In the genomic region with DNA sequence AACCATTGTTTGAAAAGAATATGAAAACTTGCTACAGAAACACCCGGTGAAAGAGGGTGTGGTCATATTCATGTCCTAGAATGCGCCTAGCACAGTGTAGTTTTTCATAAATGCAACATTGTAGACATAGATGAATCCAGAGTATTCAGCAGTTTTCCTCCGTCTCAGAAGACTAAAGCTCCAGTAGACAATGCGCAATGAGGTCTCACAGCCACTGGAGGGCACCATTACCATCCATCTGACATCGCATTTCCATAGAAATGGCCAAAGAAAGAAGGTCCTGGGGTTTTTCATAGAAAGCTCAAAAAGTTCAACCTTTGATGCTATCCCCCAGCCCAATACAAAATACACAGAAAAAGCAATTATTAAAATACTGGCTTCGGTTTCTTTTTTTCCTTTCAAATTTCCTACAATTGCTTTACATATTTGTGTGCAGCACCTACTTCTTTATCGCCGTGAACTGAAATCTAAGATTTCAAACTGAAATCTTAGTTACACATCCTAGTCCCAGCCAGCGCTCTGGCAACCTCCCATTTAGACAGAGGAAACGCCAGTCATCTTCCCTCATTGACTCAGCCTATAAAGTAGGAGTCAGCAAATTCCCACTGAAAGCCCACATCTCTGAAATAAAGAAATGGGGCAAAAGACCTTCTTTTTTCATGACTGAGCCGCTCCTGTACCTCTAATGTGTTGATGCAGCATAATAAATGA, we compare ENCODE assay signal across 9 cellular contexts. TPM values are rescaled to one million over a fixed set of nuclear protein-coding genes. Genes with fewer than 3 reads are reported as not detected.
DNase-seq lines count a peak whose midpoint lies in the region; ATAC-seq, FAIRE-seq and TF ChIP-seq lines count a peak whose summit lies in the region.
"Had no signal": no experiment of that assay in that cellular context is flagged by ENCODE, and none has a peak within 500 bp of the region (broad histone marks: within the 10 kb centered on the region; RNA-seq: fewer than 3 reads in every experiment).

No MANE protein-coding gene starts in this region.

- intact Hi-C loops in esophagus squamous epithelium (cut with DNase I), result loop anchor here (10.0 kb wide), 1 partner anchor 150 kb away; no protein-coding TSS in a partner anchor

- peak; percentile 16 to 61 (median 36) for DNase-seq in CD8-positive, alpha-beta memory T cell
- peak; percentile 81 for DNase-seq in NCI-H82 (lab: John Stamatoyannopoulos, UW)
- peak; percentile 55 for DNase-seq in activated T-cell treated with anti-CD3 and anti-CD28 coated beads for 4 hours
- DNase-seq in esophagus squamous epithelium (lab: John Stamatoyannopoulos, UW), result no peak
- peak; percentile 63 for DNase-seq in nephron progenitor cell
- DNase-seq in urothelium cell line (ENCODE audit: low spot score), result peak; percentile 76

- H3K36me3 Mint-ChIP-seq in CD8-positive, alpha-beta memory T cell, result peaks cover 0 to 5% (median 0%) of the 10 kb centered on the region in 3 donors
- peaks cover 8% of the 10 kb centered on the region for H3K36me3 Mint-ChIP-seq in nephron progenitor cell (ENCODE audit: low read depth)

- peaks cover 11 to 23% (median 21%) of the 10 kb centered on the region in 3 donors for H3K4me1 Mint-ChIP-seq in CD8-positive, alpha-beta memory T cell
- peaks cover 40% of the 10 kb centered on the region for H3K4me1 Mint-ChIP-seq in nephron progenitor cell

- H3K4me3 ChIP-seq in CD8-positive, alpha-beta memory T cell (ENCODE audit: low read length), result no peak overlapping the region
- H3K4me3 ChIP-seq in HEK293 (ENCODE audit: low read depth, low read length) (no peak overlapping the region), esophagus squamous epithelium (no peak overlapping the region)

- peak overlapping the region in 1 of 8 donors; percentile 29 for H3K27ac Mint-ChIP-seq in CD8-positive, alpha-beta memory T cell
- no peak overlapping the region for H3K27ac Mint-ChIP-seq in nephron progenitor cell

- peaks cover 0 to 12% of the 10 kb centered on the region in 2 donors for H3K27me3 Mint-ChIP-seq in CD8-positive, alpha-beta memory T cell
- H3K27me3 Mint-ChIP-seq in nephron progenitor cell (ENCODE audit: low read depth, poor library complexity), result peaks cover 9% of the 10 kb centered on the region

- no peaks in the 10 kb centered on the region for H3K9me3 ChIP-seq in CD8-positive, alpha-beta memory T cell (ENCODE audit: low read length)
- H3K9me3 ChIP-seq in HEK293 (ENCODE audit: control insufficient read depth, insufficient read depth, low read depth, low read length) (no peaks in the 10 kb centered on the region), esophagus squamous epithelium (no peaks in the 10 kb centered on the region)

- peak; percentile 60 for TF ChIP-seq CTCF in HEK293 (tag by site-specific recombination; IDR thresholded peaks at IDR 0.05)
- TF ChIP-seq CTCF in esophagus squamous epithelium (IDR thresholded peaks at IDR 0.05), result peak; percentile 66 to 89 (median 81)
- TF ChIP-seq CTCF in nephron progenitor cell (IDR thresholded peaks at IDR 0.05), result peak; percentile 81

- POLR2A ChIA-PET in CD8-positive, alpha-beta memory T cell (lab: Charles Lee), result no interaction called here
- POLR2A ChIA-PET in HEK293 (lab: Yijun Ruan, JAX), result interaction anchor here (0.9 to 1.1 kb wide), 2 partner anchors 98 to 485 kb away, joined by 3 to 4 read pairs; a partner anchor contains a TSS

- no peaks in the 10 kb centered on the region for H3K9me3 Mint-ChIP-seq in CD8-positive, alpha-beta memory T cell
- H3K9me3 Mint-ChIP-seq in nephron progenitor cell, result no peaks in the 10 kb centered on the region

- FAIRE-seq in urothelium cell line (lab: Jason Lieb, UNC), result no peak
- FAIRE-seq: TTC549 had no signal

- no peaks in the 10 kb centered on the region for H3K36me3 ChIP-seq in CD8-positive, alpha-beta memory T cell (ENCODE audit: insufficient read depth, low read length)
- H3K36me3 ChIP-seq in HEK293 (ENCODE audit: control insufficient read depth in 2 of 2, insufficient read depth in 1 of 2, low read length in 2 of 2) (peaks cover 0 to 28% of the 10 kb centered on the region in 2 experiments; a peak in 1 of 3 replicates), esophagus squamous epithelium (peaks cover 0 to 53% (median 3%) of the 10 kb centered on the region in 3 donors)

- H3K27ac ChIP-seq in CD8-positive, alpha-beta memory T cell (ENCODE audit: low read depth, low read length), result no peak overlapping the region
- H3K27ac ChIP-seq in HEK293 (ENCODE audit: extremely low read depth, low read depth, low read length), result no peak overlapping the region
- no peak overlapping the region for H3K27ac ChIP-seq in esophagus squamous epithelium

- CTCF ChIA-PET in CD8-positive, alpha-beta memory T cell (lab: Charles Lee), result interaction anchor here (0.8 to 2.3 kb wide), 17 partner anchors 9 to 554 kb away, joined by 3 to 14 read pairs (median 4); no protein-coding TSS in a partner anchor
- CTCF ChIA-PET in HEK293 (lab: Yijun Ruan, JAX), result interaction anchor here (0.5 to 4.6 kb wide), 38 partner anchors 9 to 993 kb away, joined by 3 to 59 read pairs (median 4); a partner anchor contains a TSS

- peaks cover 9% of the 10 kb centered on the region for H3K4me1 ChIP-seq in CD8-positive, alpha-beta memory T cell (ENCODE audit: insufficient read depth, low read length)
- H3K4me1 ChIP-seq in HEK293 (ENCODE audit: control insufficient read depth, insufficient read depth, low read length), result no peaks in the 10 kb centered on the region; the same call in 1 of the 2 replicates
- H3K4me1 ChIP-seq in esophagus squamous epithelium, result peaks cover 8 to 20% (median 8%) of the 10 kb centered on the region in 3 donors

- no peak for TF ChIP-seq POLR2A in esophagus squamous epithelium (IDR thresholded peaks at IDR 0.05)

- ATAC-seq in HG02870 (IDR thresholded peaks at IDR 0.05; ENCODE audit: unreplicated experiment), result no peak

- 19 to 22% methylated on average over 10 of the region's 11 CpGs for WGBS in esophagus squamous epithelium, 2 donors

- H3K4me3 Mint-ChIP-seq in CD8-positive, alpha-beta memory T cell, result peak overlapping the region in 1 of 7 donors; percentile 80
- H3K4me3 Mint-ChIP-seq in nephron progenitor cell, result no peak overlapping the region

- H3K27me3 ChIP-seq in CD8-positive, alpha-beta memory T cell (ENCODE audit: insufficient read depth, low read length, poor library complexity, severe bottlenecking), result no peaks in the 10 kb centered on the region
- no peaks in the 10 kb centered on the region for H3K27me3 ChIP-seq in esophagus squamous epithelium

TF ChIP-seq in HEK293, 187 proteins besides CTCF, POLR2A, EP300 and RAD21 (continues in another document):
- TF ChIP-seq GLIS2 (tag by site-specific recombination; IDR thresholded peaks at IDR 0.05) (no peak), ZNF660 (tag by site-specific recombination; IDR thresholded peaks at IDR 0.05) (peak; percentile 47; the same call in 1 of the 2 replicates), ZNF654 (tag by site-specific recombination; IDR thresholded peaks at IDR 0.05; ENCODE audit: low read depth) (peak; percentile 85), ZNF596 (tag by site-specific recombination; IDR thresholded peaks at IDR 0.05) (no peak), WT1 (tag by site-specific recombination; IDR thresholded peaks at IDR 0.05) (no peak), ZFHX2 (tag by site-specific recombination; conservative IDR thresholded peaks at IDR 0.05) (no peak), ZNF132 (tag by site-specific recombination; IDR thresholded peaks at IDR 0.05; ENCODE audit: borderline replicate concordance) (no peak), KLF10 (tag by site-specific recombination; IDR thresholded peaks at IDR 0.05) (peak; percentile 32; the same call in 1 of the 2 replicates), HOXC10 (CRISPR knock-in tag; IDR thresholded peaks at IDR 0.05) (no peak), ZNF112 (tag by site-specific recombination; IDR thresholded peaks at IDR 0.05) (no peak), ZNF324 (tag by site-specific recombination; IDR thresholded peaks at IDR 0.05) (no peak), MZF1 (tag by site-specific recombination; IDR thresholded peaks at IDR 0.05; ENCODE audit: borderline replicate concordance) (no peak), ZNF426 (tag by site-specific recombination; IDR thresholded peaks at IDR 0.05) (no peak), ZNF184 (tag by site-specific recombination; IDR thresholded peaks at IDR 0.05) (0 out of 2 replicates have a peak, but pooled peaks have one; percentile 12)
- TF ChIP-seq, protein P1, sequence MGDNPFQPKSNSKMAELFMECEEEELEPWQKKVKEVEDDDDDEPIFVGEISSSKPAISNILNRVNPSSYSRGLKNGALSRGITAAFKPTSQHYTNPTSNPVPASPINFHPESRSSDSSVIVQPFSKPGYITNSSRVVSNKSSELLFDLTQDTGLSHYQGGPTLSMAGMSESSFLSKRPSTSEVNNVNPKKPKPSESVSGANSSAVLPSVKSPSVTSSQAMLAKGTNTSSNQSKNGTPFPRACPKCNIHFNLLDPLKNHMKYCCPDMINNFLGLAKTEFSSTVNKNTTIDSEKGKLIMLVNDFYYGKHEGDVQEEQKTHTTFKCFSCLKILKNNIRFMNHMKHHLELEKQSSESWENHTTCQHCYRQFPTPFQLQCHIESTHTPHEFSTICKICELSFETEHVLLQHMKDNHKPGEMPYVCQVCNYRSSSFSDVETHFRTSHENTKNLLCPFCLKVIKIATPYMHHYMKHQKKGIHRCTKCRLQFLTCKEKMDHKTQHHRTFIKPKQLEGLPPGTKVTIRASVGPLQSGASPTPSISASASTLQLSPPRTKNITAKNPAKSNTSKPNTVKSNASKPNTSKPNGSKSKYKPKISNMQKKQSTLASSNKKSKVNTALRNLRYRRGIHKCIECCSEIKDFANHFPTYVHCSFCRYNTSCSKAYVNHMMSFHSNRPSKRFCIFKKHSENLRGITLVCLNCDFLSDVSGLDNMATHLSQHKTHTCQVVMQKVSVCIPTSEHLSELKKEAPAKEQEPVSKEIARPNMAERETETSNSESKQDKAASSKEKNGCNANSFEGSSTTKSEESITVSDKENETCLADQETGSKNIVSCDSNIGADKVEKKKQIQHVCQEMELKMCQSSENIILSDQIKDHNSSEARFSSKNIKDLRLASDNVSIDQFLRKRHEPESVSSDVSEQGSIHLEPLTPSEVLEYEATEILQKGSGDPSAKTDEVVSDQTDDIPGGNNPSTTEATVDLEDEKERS (tag by site-specific recombination; IDR thresholded peaks at IDR 0.05), result no peak

RNA-seq across cellular contexts. Expression of a gene that starts 3.9 kb away (rescaled TPM):
- 10 to 100 TPM; 29.9 to 30.7 TPM for total RNA-seq in CD8-positive, alpha-beta memory T cell
- polyA plus RNA-seq in CD8-positive, alpha-beta memory T cell, result 49.1 TPM
- 10 to 100 TPM; 19.4 to 54.4 (median 32.5) TPM for total RNA-seq in esophagus squamous epithelium
